ENCODE assay signal across 13 cellular contexts in the genomic region with DNA sequence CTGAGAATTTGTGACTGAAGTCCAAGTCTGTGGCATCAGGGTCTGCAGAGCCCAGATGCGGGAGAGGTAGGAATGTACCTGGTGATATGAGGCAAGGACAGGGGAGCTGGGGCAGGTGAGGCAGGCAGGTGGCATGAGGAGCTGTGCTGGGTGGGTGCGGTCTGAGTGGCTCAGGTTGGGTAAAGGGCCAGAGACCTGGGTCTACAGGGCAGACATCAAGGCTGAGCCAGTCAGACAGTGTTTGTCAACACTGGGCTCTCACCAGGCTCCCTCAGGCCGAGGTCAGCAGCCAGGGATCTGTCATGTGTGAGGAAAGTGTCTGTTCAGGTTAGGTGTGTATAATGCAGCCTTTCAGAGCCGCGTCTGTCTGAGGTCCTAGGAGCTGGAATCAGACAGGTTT.
"Had no signal": no experiment of that assay in that cellular context is flagged by ENCODE, and none has a peak within 500 bp of the region (broad histone marks: within the 10 kb centered on the region; RNA-seq: fewer than 3 reads in every experiment).

No MANE protein-coding gene starts in this region.

- H3K36me3 ChIP-seq: uterus had no signal

- DNase-seq: activated CD4-positive, alpha-beta T cell treated with anti-CD3 and anti-CD28 coated beads, Interleukin-2, amount 10 ng/mL, durations not matched to agents 24 days and 14 days; activated CD8-positive, alpha-beta memory T cell treated with anti-CD3 and anti-CD28 coated beads, Interleukin-2, amount 10 ng/mL, durations not matched to agents 7 days and 5 days; activated T-cell treated with anti-CD3 and anti-CD28 coated beads, Interleukin-2, amount 50 U/mL, for 4 hours; cerebellar nuclear complex; hypothalamus; posterior cingulate gyrus; T1000; thyroid gland; uterus had no signal

- H3K4me1 Mint-ChIP-seq: activated CD8-positive, alpha-beta memory T cell treated with anti-CD3 and anti-CD28 coated beads, Interleukin-2, amount 10 ng/mL, durations not matched to agents 7 days and 5 days had no signal

- H3K27me3 ChIP-seq: neutrophil, thyroid gland, uterus had no signal

- H3K4me3 ChIP-seq: smooth muscle cell, thyroid gland, uterus had no signal

- H3K4me3 Mint-ChIP-seq: activated CD4-positive, alpha-beta T cell treated with anti-CD3 and anti-CD28 coated beads, Interleukin-2, amount 10 ng/mL, durations not matched to agents 24 days and 14 days; activated CD8-positive, alpha-beta memory T cell treated with anti-CD3 and anti-CD28 coated beads, Interleukin-2, amount 10 ng/mL, durations not matched to agents 7 days and 5 days; activated T-cell treated with anti-CD3 and anti-CD28 coated beads, Interleukin-2, amount 50 U/mL, for 4 hours had no signal

- H3K4me2 ChIP-seq: smooth muscle cell had no signal

- H3K27ac ChIP-seq: neutrophil, thyroid gland, uterus, VCaP had no signal

- H3K27me3 Mint-ChIP-seq: activated CD4-positive, alpha-beta T cell treated with anti-CD3 and anti-CD28 coated beads, Interleukin-2, amount 10 ng/mL, durations not matched to agents 24 days and 14 days; activated CD8-positive, alpha-beta memory T cell treated with anti-CD3 and anti-CD28 coated beads, Interleukin-2, amount 10 ng/mL, durations not matched to agents 7 days and 5 days had no signal

- H3K4me1 ChIP-seq: thyroid gland, uterus had no signal

- H3K9me3 Mint-ChIP-seq: activated CD4-positive, alpha-beta T cell treated with anti-CD3 and anti-CD28 coated beads, Interleukin-2, amount 10 ng/mL, durations not matched to agents 24 days and 14 days; activated T-cell treated with anti-CD3 and anti-CD28 coated beads, Interleukin-2, amount 50 U/mL, for 4 hours had no signal

- H3K9me3 ChIP-seq: neutrophil, thyroid gland, uterus had no signal

- H3K27ac Mint-ChIP-seq: activated CD8-positive, alpha-beta memory T cell treated with anti-CD3 and anti-CD28 coated beads, Interleukin-2, amount 10 ng/mL, durations not matched to agents 7 days and 5 days had no signal

- ATAC-seq: activated CD8-positive, alpha-beta memory T cell treated with anti-CD3 and anti-CD28 coated beads, Interleukin-2, amount 10 ng/mL, durations not matched to agents 7 days and 5 days; activated T-cell treated with anti-CD3 and anti-CD28 coated beads, Interleukin-2, amount 50 U/mL, for 4 hours; esophagus mucosa had no signal
